8 cellular contexts compared by ENCODE assay signal in genomic region chr6:30212865-30213653, GRCh38. TPM values are rescaled to one million over a fixed set of nuclear protein-coding genes. Genes with fewer than 3 reads are reported as not detected.
A peak's percentile ranks its signal among the peaks of the same experiment; 100 is the strongest.
DNase-seq lines count a peak whose midpoint lies in the region; ATAC-seq and TF ChIP-seq lines count a peak whose summit lies in the region.

Gene TRIM26, minus strand, starts transcription at chr6:30213406. Its CDS starts 14,303 bp downstream, at chr6:30199103.

- DNase-seq in NCI-H128 (lab: John Stamatoyannopoulos, UW; ENCODE audit: unreplicated experiment) (peak; percentile 93), head of caudate nucleus (peak; percentile 94 to 99 (median 97)), osteocyte (ENCODE audit: extremely low spot score, unreplicated experiment) (peak; percentile 99)
- peak; percentile 94 for DNase-seq in activated naive CD8-positive, alpha-beta T cell treated with anti-CD3 and anti-CD28 coated beads, Interleukin-2, amount 10 ng/mL, durations not matched to agents 7 days and 5 days

- H3K27me3 ChIP-seq in SU-DHL-6 (ENCODE audit: low read length) (no peaks in the 10 kb centered on the region), thymus (ENCODE audit: control insufficient read depth, insufficient read depth) (no peaks in the 10 kb centered on the region)

- H3K4me2 ChIP-seq in SU-DHL-6 (ENCODE audit: low read depth, low read length, poor library complexity, severe bottlenecking) = peak within 1 kb of the TSS; percentile 79

- peak within 1 kb of the TSS; percentile 93 for H3K9ac ChIP-seq in SU-DHL-6 (ENCODE audit: low read length)

- H3K79me2 ChIP-seq in SU-DHL-6 (ENCODE audit: insufficient read depth, low read length) = peaks cover 51% of the 10 kb centered on the region

- H4K20me1 ChIP-seq in SU-DHL-6 (ENCODE audit: low read depth, low read length) = peaks cover 27% of the 10 kb centered on the region

- POLR2A ChIA-PET in activated naive CD8-positive, alpha-beta T cell treated with anti-CD3 and anti-CD28 coated beads, Interleukin-2, amount 10 ng/mL, durations not matched to agents 7 days and 5 days (lab: Charles Lee) = interaction anchor here (0.6 to 2.2 kb wide), 20 partner anchors 9 to 695 kb away, joined by 3 to 33 read pairs (median 3); partner anchors contain the start of genes GNL1, POLR1H, PPP1R11 and PRR3

- no peaks in the 10 kb centered on the region for H3K9me2 ChIP-seq in SU-DHL-6 (replicated peaks; ENCODE audit: insufficient read depth, low read length)

- peaks cover 8% of the 10 kb centered on the region for H3K4me1 ChIP-seq in thymus (ENCODE audit: control insufficient read depth, insufficient read depth, low read length)

- TF ChIP-seq CTCF in SU-DHL-6 (IDR thresholded peaks at IDR 0.05; ENCODE audit: insufficient read depth, low read length, poor library complexity, severe bottlenecking) = no peak
- TF ChIP-seq CTCF in osteocyte (IDR thresholded peaks at IDR 0.05) = no peak

- intact Hi-C loops in head of caudate nucleus (cut with DNase I) = no loop called here

- peak; percentile 90 for TF ChIP-seq POLR2A in GM10847 (IDR thresholded peaks at IDR 0.05; ENCODE audit: extremely low read depth, insufficient read length)

- peak within 1 kb of the TSS; percentile 99 for H3K27ac Mint-ChIP-seq in activated naive CD8-positive, alpha-beta T cell treated with anti-CD3 and anti-CD28 coated beads, Interleukin-2, amount 10 ng/mL, durations not matched to agents 7 days and 5 days
- H3K27ac Mint-ChIP-seq in osteocyte (ENCODE audit: unreplicated experiment) = peak within 1 kb of the TSS; percentile 99

- H2AFZ ChIP-seq in SU-DHL-6 (ENCODE audit: low read depth, low read length, severe bottlenecking) = peak within 1 kb of the TSS; percentile 84

- peak; percentile 86 for ATAC-seq in HG02678 (IDR thresholded peaks at IDR 0.05; ENCODE audit: unreplicated experiment)
- ATAC-seq in activated naive CD8-positive, alpha-beta T cell treated with anti-CD3 and anti-CD28 coated beads, Interleukin-2, amount 10 ng/mL, durations not matched to agents 7 days and 5 days (ENCODE audit: low read depth) = peak; percentile 87

- peaks cover 16% of the 10 kb centered on the region for H3K36me3 Mint-ChIP-seq in activated naive CD8-positive, alpha-beta T cell treated with anti-CD3 and anti-CD28 coated beads, Interleukin-2, amount 10 ng/mL, durations not matched to agents 7 days and 5 days
- H3K36me3 Mint-ChIP-seq in osteocyte (ENCODE audit: unreplicated experiment) = peaks cover 3% of the 10 kb centered on the region

- no peaks in the 10 kb centered on the region for H3K27me3 Mint-ChIP-seq in activated naive CD8-positive, alpha-beta T cell treated with anti-CD3 and anti-CD28 coated beads, Interleukin-2, amount 10 ng/mL, durations not matched to agents 7 days and 5 days
- no peaks in the 10 kb centered on the region for H3K27me3 Mint-ChIP-seq in osteocyte (ENCODE audit: unreplicated experiment)

- H3K9me3 Mint-ChIP-seq in activated naive CD8-positive, alpha-beta T cell treated with anti-CD3 and anti-CD28 coated beads, Interleukin-2, amount 10 ng/mL, durations not matched to agents 7 days and 5 days = no peaks in the 10 kb centered on the region
- H3K9me3 Mint-ChIP-seq in osteocyte (ENCODE audit: unreplicated experiment) = no peaks in the 10 kb centered on the region

- H3K4me3 ChIP-seq in SU-DHL-6 (ENCODE audit: insufficient read depth, low read length, poor library complexity, severe bottlenecking) (peak within 1 kb of the TSS; percentile 95), thymus (ENCODE audit: low read length) (peak within 1 kb of the TSS; percentile 75)

- under 1% methylated on average over 59 of the region's 59 CpGs for WGBS in thymus

- H3K27ac ChIP-seq in SU-DHL-6 (ENCODE audit: low read depth, low read length) = peak within 1 kb of the TSS; percentile 86
- H3K27ac ChIP-seq in thymus (ENCODE audit: low read depth) = peak within 1 kb of the TSS; percentile 96

- H3K36me3 ChIP-seq in SU-DHL-6 (ENCODE audit: low read length) (no peaks in the 10 kb centered on the region), thymus (ENCODE audit: control insufficient read depth, insufficient read depth) (peaks cover 3% of the 10 kb centered on the region)

- H3K4me3 Mint-ChIP-seq in activated naive CD8-positive, alpha-beta T cell treated with anti-CD3 and anti-CD28 coated beads, Interleukin-2, amount 10 ng/mL, durations not matched to agents 7 days and 5 days = peak within 1 kb of the TSS; percentile 97
- peak within 1 kb of the TSS; percentile 97 for H3K4me3 Mint-ChIP-seq in osteocyte (ENCODE audit: unreplicated experiment)

- peaks cover 17% of the 10 kb centered on the region for H3F3A ChIP-seq in SU-DHL-6 (ENCODE audit: insufficient read depth)

- H3K9me3 ChIP-seq in SU-DHL-6 (ENCODE audit: insufficient read depth, low read length) (no peaks in the 10 kb centered on the region), thymus (ENCODE audit: control insufficient read depth) (no peaks in the 10 kb centered on the region)

- peaks cover 43% of the 10 kb centered on the region for H3K4me1 Mint-ChIP-seq in activated naive CD8-positive, alpha-beta T cell treated with anti-CD3 and anti-CD28 coated beads, Interleukin-2, amount 10 ng/mL, durations not matched to agents 7 days and 5 days
- H3K4me1 Mint-ChIP-seq in osteocyte (ENCODE audit: unreplicated experiment) = peaks cover 47% of the 10 kb centered on the region

RNA-seq across cellular contexts. Expression of gene TRIM26, which starts in this region (rescaled TPM):
- total RNA-seq in activated naive CD8-positive, alpha-beta T cell treated with anti-CD3 and anti-CD28 coated beads, Interleukin-2, amount 10 ng/mL, durations not matched to agents 7 days and 5 days = 10 to 100 TPM; 75.5 to 79.3 TPM
- total RNA-seq in osteocyte = 39.8 and 41.8 TPM in 2 replicates
- polyA plus RNA-seq in thymus = 31.3 TPM

Comparison
In these comparisons a context has a peak if more than half of its experiments do, and no peak if none do; other contexts are left out.
1. Peak in every context shown above with its lines: DNase-seq, ATAC-seq, H3K4me3 ChIP-seq and H3K27ac ChIP-seq.